In genomic region chr11:121372671-121373429, GRCh38 we compare ENCODE assay signal across 10 cellular contexts.
DNase-seq lines count a peak whose midpoint lies in the region; ATAC-seq lines count a peak whose summit lies in the region.
"Had no signal": no experiment of that assay in that cellular context is flagged by ENCODE, and none has a peak within 500 bp of the region (broad histone marks: within the 10 kb centered on the region; RNA-seq: fewer than 3 reads in every experiment).

No MANE protein-coding gene starts in this region.

- H3K9ac ChIP-seq in HUES48 (ENCODE audit: low read depth, low read length) (no peak overlapping the region), mucosa of rectum (ENCODE audit: low read depth in 1 of 2, low read length in 2 of 2) (no peak overlapping the region)

- H3K27ac ChIP-seq in HUES48 (ENCODE audit: low read depth, low read length), result peak overlapping the region; percentile 81
- peak overlapping the region; percentile 5 to 48 for H3K27ac ChIP-seq in mucosa of rectum (ENCODE audit: low read depth in 2 of 2, low read length in 2 of 2)
- H3K27ac ChIP-seq: A549 had no signal

- H3K4me3 ChIP-seq in HUES48 (ENCODE audit: low read depth, low read length) (peak overlapping the region; percentile 9; the same call in 1 of the 2 replicates), mucosa of rectum (ENCODE audit: low read length in 2 of 2) (peak overlapping the region in 1 of 2 donors; percentile 23)
- H3K4me3 ChIP-seq: A549 had no signal

- H3K27me3 ChIP-seq in HUES48 (ENCODE audit: control insufficient read depth, insufficient read depth, low read length) (no peaks in the 10 kb centered on the region; the same call in 1 of the 2 replicates), mucosa of rectum (ENCODE audit: control insufficient read depth in 2 of 2, insufficient read depth in 2 of 2, low read length in 2 of 2) (no peaks in the 10 kb centered on the region)

- H3K9me3 ChIP-seq in HUES48 (ENCODE audit: control insufficient read depth, insufficient read depth, low read length) (no peaks in the 10 kb centered on the region), mucosa of rectum (ENCODE audit: control insufficient read depth in 2 of 2, low read length in 2 of 2) (no peaks in the 10 kb centered on the region)
- H3K9me3 ChIP-seq: A549 had no signal

- intact Hi-C loops in cardiac septum (cut with DNase I), result no loop called here

- peak; percentile 44 to 67 for ATAC-seq in activated CD4-positive, CD25-positive, alpha-beta regulatory T cell treated with anti-CD3 and anti-CD28 coated beads, Interleukin-2, amount 50 U/mL, for 24 hours
- peak; percentile 70 for ATAC-seq in GM21737 (IDR thresholded peaks at IDR 0.05; ENCODE audit: unreplicated experiment)
- ATAC-seq: A549 had no signal

- H3K4me1 ChIP-seq in HUES48 (ENCODE audit: control insufficient read depth, insufficient read depth, low read length), result peaks cover 53% of the 10 kb centered on the region
- peaks cover 3 to 4% of the 10 kb centered on the region in 2 donors for H3K4me1 ChIP-seq in mucosa of rectum (ENCODE audit: control insufficient read depth in 2 of 2, insufficient read depth in 2 of 2, low read length in 2 of 2)
- H3K4me1 ChIP-seq: A549 had no signal

- H3K36me3 ChIP-seq in HUES48 (ENCODE audit: control insufficient read depth, insufficient read depth, low read length) (no peaks in the 10 kb centered on the region), mucosa of rectum (ENCODE audit: control insufficient read depth in 2 of 2, insufficient read depth in 2 of 2, low read length in 2 of 2) (no peaks in the 10 kb centered on the region)

- DNase-seq in activated CD4-positive, CD25-positive, alpha-beta regulatory T cell (lab: John Stamatoyannopoulos, UW), result no peak
- DNase-seq in COLO829 (ENCODE audit: low spot score), result no peak
- DNase-seq in NCI-H524 treated with DMSO at 0.1 percent for 48 hours (lab: John Stamatoyannopoulos, UW), result no peak
- DNase-seq in cardiac septum (ENCODE audit: low spot score), result no peak
- DNase-seq: activated CD8-positive, alpha-beta memory T cell treated with anti-CD3 and anti-CD28 coated beads for 24 hours had no signal
